In the genomic region with DNA sequence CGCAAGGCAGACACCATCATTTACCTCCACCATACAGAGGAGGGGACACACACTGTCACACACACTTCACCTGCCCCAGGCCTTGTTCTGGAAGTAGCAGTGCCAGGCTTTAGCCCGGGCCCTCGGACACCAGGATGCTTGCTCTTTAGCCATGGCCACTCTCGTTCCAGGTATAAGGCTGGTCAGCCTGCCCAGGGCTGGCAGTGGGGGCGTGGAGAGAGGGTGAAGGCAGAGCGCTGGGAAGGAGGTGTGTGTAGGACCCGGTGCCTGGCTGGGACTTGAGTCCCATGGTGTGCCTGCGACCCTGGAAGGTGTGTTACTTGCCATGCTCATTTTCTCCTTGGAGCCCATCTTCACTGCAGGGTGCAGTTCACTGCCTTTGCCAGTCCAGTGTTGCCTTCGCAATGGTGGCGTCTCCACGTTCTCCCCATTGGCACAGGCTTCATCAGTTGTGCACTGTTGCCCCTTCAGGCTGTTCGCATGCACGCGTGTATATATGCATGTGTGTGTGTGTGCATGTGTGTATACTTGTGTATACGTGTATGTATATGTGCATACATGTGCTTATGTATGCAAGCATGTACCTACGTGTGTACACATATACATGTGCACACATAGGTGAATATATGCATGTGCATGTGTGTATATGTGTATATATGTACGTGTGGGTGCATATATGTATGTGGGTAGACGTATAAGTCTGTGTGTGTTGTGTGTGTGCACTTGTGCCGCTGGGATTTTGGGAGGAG, we compare ENCODE assay signal across 26 cellular contexts.
DNase-seq lines count a peak whose midpoint lies in the region; ATAC-seq, FAIRE-seq and TF ChIP-seq lines count a peak whose summit lies in the region.
"Had no signal": no experiment of that assay in that cellular context is flagged by ENCODE, and none has a peak within 500 bp of the region (broad histone marks: within the 10 kb centered on the region; RNA-seq: fewer than 3 reads in every experiment).

No MANE protein-coding gene starts in this region.

- H3K27me3 ChIP-seq in H1 (replicated peaks in 1 of 4; ENCODE audit: control insufficient read depth in 3 of 4, extremely low read depth in 1 of 4, insufficient read depth in 3 of 4, low read length in 3 of 4) (no peaks in the 10 kb centered on the region), neuronal stem cell (ENCODE audit: control insufficient read depth in 3 of 3, insufficient read depth in 3 of 3, low read depth in 1 of 3, low read length in 3 of 3) (no peaks in the 10 kb centered on the region)
- H3K27me3 ChIP-seq: ovary, tibial artery had no signal

- H3K4me2 ChIP-seq in H1 (ENCODE audit: insufficient read depth in 1 of 2, low read depth in 2 of 2, low read length in 2 of 2) (no peak overlapping the region), neuronal stem cell (ENCODE audit: insufficient read depth, low read length, poor library complexity, severe bottlenecking) (no peak overlapping the region)
- H3K4me2 ChIP-seq: smooth muscle cell had no signal

- H3K4me3 Mint-ChIP-seq in activated CD8-positive, alpha-beta memory T cell treated with anti-CD3 and anti-CD28 coated beads, Interleukin-2, amount 10 ng/mL, durations not matched to agents 7 days and 5 days, result no peak overlapping the region
- H3K4me3 Mint-ChIP-seq: activated T-cell treated with anti-CD3 and anti-CD28 coated beads, Interleukin-2, amount 50 U/mL, for 4 hours; CD4-positive, CD25-positive, alpha-beta regulatory T cell; effector memory CD8-positive, alpha-beta T cell; natural killer cell; T-helper 2 cell treated with Interferon-gamma antibody and Interleukin-4, amounts not matched to agents 5 μg/mL and 100 μg/mL, for 36 hours had no signal

- H4K91ac ChIP-seq in H1 (replicated peaks; ENCODE audit: insufficient read length, low read length) (no peak overlapping the region), neuronal stem cell (ENCODE audit: low read depth, low read length, poor library complexity) (no peak overlapping the region)

- H3K23me2 ChIP-seq in H1 (ENCODE audit: low read depth, low read length), result no peaks in the 10 kb centered on the region

- TF ChIP-seq RAD21 in H1 (IDR thresholded peaks at IDR 0.05 in 1 of 2, conservative IDR thresholded peaks at IDR 0.05 in 1 of 2; ENCODE audit: low read depth in 2 of 2, low read length in 2 of 2), result no peak

- no peak overlapping the region for H3K27ac Mint-ChIP-seq in activated CD8-positive, alpha-beta memory T cell treated with anti-CD3 and anti-CD28 coated beads, Interleukin-2, amount 10 ng/mL, durations not matched to agents 7 days and 5 days
- H3K27ac Mint-ChIP-seq: T-helper 2 cell treated with Interferon-gamma antibody and Interleukin-4, amounts not matched to agents 5 μg/mL and 100 μg/mL, for 36 hours had no signal

- no peaks in the 10 kb centered on the region for H3K36me3 Mint-ChIP-seq in activated CD8-positive, alpha-beta memory T cell treated with anti-CD3 and anti-CD28 coated beads, Interleukin-2, amount 10 ng/mL, durations not matched to agents 7 days and 5 days
- H3K36me3 Mint-ChIP-seq: natural killer cell had no signal

- H3K36me3 ChIP-seq in H1 (ENCODE audit: control insufficient read depth in 2 of 4, insufficient read depth in 4 of 4, low read length in 3 of 4) (no peaks in the 10 kb centered on the region), neuronal stem cell (replicated peaks in 1 of 2; ENCODE audit: control insufficient read depth in 2 of 2, insufficient read depth in 2 of 2, low read length in 2 of 2) (no peaks in the 10 kb centered on the region)
- H3K36me3 ChIP-seq: left ventricle myocardium inferior, ovary, tibial artery, WERI-Rb-1 had no signal

- no peak overlapping the region for H2AFZ ChIP-seq in H1 (ENCODE audit: low read length)
- H2AFZ ChIP-seq in neuronal stem cell (ENCODE audit: low read length), result no peak overlapping the region

- no peak overlapping the region for H3K4me3 ChIP-seq in H1 (ENCODE audit: extremely low read depth in 1 of 4, insufficient read depth in 2 of 4, low read depth in 3 of 4, low read length in 4 of 4)
- H3K4me3 ChIP-seq in neuronal stem cell (ENCODE audit: low read length in 2 of 2), result peak overlapping the region in 1 of 2 donors; percentile 38
- H3K4me3 ChIP-seq: left ventricle myocardium inferior, ovary, smooth muscle cell, tibial artery had no signal

- no peak overlapping the region for H2BK120ac ChIP-seq in H1 (replicated peaks; ENCODE audit: low read depth, low read length)
- no peak overlapping the region for H2BK120ac ChIP-seq in neuronal stem cell (ENCODE audit: low read depth, low read length)

- H3K4ac ChIP-seq in H1 (replicated peaks; ENCODE audit: insufficient read length, low read depth, low read length) (no peak overlapping the region), neuronal stem cell (ENCODE audit: low read length) (no peak overlapping the region)

- H2BK5ac ChIP-seq in H1 (ENCODE audit: low read depth, low read length), result peak overlapping the region; percentile 72; the same call in 1 of the 2 replicates
- no peak overlapping the region for H2BK5ac ChIP-seq in neuronal stem cell (ENCODE audit: low read length)

- no peak for TF ChIP-seq EP300 in H1 (IDR thresholded peaks at IDR 0.05; ENCODE audit: borderline replicate concordance in 1 of 2, low read depth in 2 of 2, low read length in 2 of 2)

- no peak overlapping the region for H2BK20ac ChIP-seq in H1 (ENCODE audit: low read length)

- no peaks in the 10 kb centered on the region for H3K79me2 ChIP-seq in H1 (ENCODE audit: control insufficient read depth in 1 of 2, insufficient read depth in 2 of 2, low read length in 2 of 2)

- 88% methylated on average over 19 of the region's 19 CpGs; no CpG with 5 or more reads in 1 of the 2 experiments for WGBS in H1 (ENCODE audit: extremely low coverage in 1 of 2, insufficient coverage in 1 of 2, insufficient read length in 1 of 2, insufficient replicate concordance in 2 of 2, low coverage in 1 of 2, low lambda C conversion rate in 2 of 2, missing lambda C conversion rate in 1 of 2), 2 experiments
- no CpG with 5 or more reads among the region's 19 CpGs for WGBS in neuronal stem cell (ENCODE audit: extremely low coverage in 2 of 2, insufficient read length in 2 of 2, insufficient replicate concordance in 1 of 2), 2 donors

- no peaks in the 10 kb centered on the region for H3K9me3 Mint-ChIP-seq in activated CD8-positive, alpha-beta memory T cell treated with anti-CD3 and anti-CD28 coated beads, Interleukin-2, amount 10 ng/mL, durations not matched to agents 7 days and 5 days (ENCODE audit: low read depth)
- H3K9me3 Mint-ChIP-seq: activated T-cell treated with anti-CD3 and anti-CD28 coated beads, Interleukin-2, amount 50 U/mL, for 4 hours; CD4-positive, CD25-positive, alpha-beta regulatory T cell; effector memory CD8-positive, alpha-beta T cell; natural killer cell; T-helper 2 cell treated with Interferon-gamma antibody and Interleukin-4, amounts not matched to agents 5 μg/mL and 100 μg/mL, for 36 hours had no signal

- no peaks in the 10 kb centered on the region for H4K20me1 ChIP-seq in H1 (replicated peaks in 1 of 2; ENCODE audit: control insufficient read depth in 1 of 2, insufficient read depth in 2 of 2, low read length in 2 of 2)

- H3K27ac ChIP-seq in H1 (ENCODE audit: low read depth, low read length) (no peak overlapping the region), neuronal stem cell (replicated peaks; ENCODE audit: low read length) (no peak overlapping the region)
- H3K27ac ChIP-seq: ovary, tibial artery, WERI-Rb-1 had no signal

- no peak for TF ChIP-seq CTCF in H1 (IDR thresholded peaks at IDR 0.05; ENCODE audit: control extremely low read depth in 1 of 3, insufficient read depth in 1 of 3, low read depth in 1 of 3, low read length in 3 of 3)

- no peak overlapping the region for H4K5ac ChIP-seq in H1 (ENCODE audit: insufficient read length, low read depth, low read length)

- H3K18ac ChIP-seq in H1 (ENCODE audit: extremely low read depth, low read length), result no peak overlapping the region
- H3K18ac ChIP-seq in neuronal stem cell (ENCODE audit: low read length), result peak overlapping the region; percentile 33

- FAIRE-seq in H1 (lab: Jason Lieb, UNC) (no peak), urothelium cell line (lab: Jason Lieb, UNC) (peak; percentile 95)
- FAIRE-seq: islet of Langerhans had no signal

- H3K14ac ChIP-seq in H1 (ENCODE audit: insufficient read length) (no peak overlapping the region), neuronal stem cell (ENCODE audit: low read length) (no peak overlapping the region)

- H3K56ac ChIP-seq in H1 (replicated peaks; ENCODE audit: insufficient read length, low read depth, low read length), result no peak overlapping the region

- peak; percentile 23 for DNase-seq in activated CD8-positive, alpha-beta memory T cell treated with anti-CD3 and anti-CD28 coated beads, Interleukin-2, amount 10 ng/mL, durations not matched to agents 7 days and 5 days
- no peak for DNase-seq in activated CD8-positive, alpha-beta memory T cell treated with anti-CD3 and anti-CD28 coated beads, Interleukin-2, amount 50 U/mL, for 48 hours
- DNase-seq in H1 (ENCODE audit: low read depth in 1 of 2, low spot score in 2 of 2) (peak in 1 of 2 experiments; percentile 35), neuronal stem cell (ENCODE audit: low spot score) (no peak), urothelium cell line (ENCODE audit: low spot score) (no peak), mucosa of gallbladder (ENCODE audit: low spot score) (no peak), DMS 273 (lab: John Stamatoyannopoulos, UW; ENCODE audit: unreplicated experiment) (no peak)
- no peak for DNase-seq in activated naive CD4-positive, alpha-beta T cell treated with Interleukin-2 at 50 U/mL for 16 hours
- DNase-seq: activated CD4-positive, alpha-beta T cell treated with anti-CD3 and anti-CD28 coated beads for 48 hours; activated naive CD4-positive, alpha-beta T cell; activated T-cell treated with anti-CD3 and anti-CD28 coated beads, Interleukin-2, amount 50 U/mL, for 4 hours; CD4-positive, CD25-positive, alpha-beta regulatory T cell; cortex of kidney; effector memory CD8-positive, alpha-beta T cell; natural killer cell; NCI-H1048; NCI-H1694 treated with DMSO at 0.1 percent for 48 hours; ovary; retina; stimulated activated CD8-positive, alpha-beta memory T cell treated with anti-CD3 and anti-CD28 coated beads, Interleukin-4, amount 100 ng/mL, for 48 hours; WERI-Rb-1 had no signal

- peaks cover 24% of the 10 kb centered on the region for H3K4me1 Mint-ChIP-seq in activated CD8-positive, alpha-beta memory T cell treated with anti-CD3 and anti-CD28 coated beads, Interleukin-2, amount 10 ng/mL, durations not matched to agents 7 days and 5 days

- no peaks in the 10 kb centered on the region for H3K79me1 ChIP-seq in H1 (ENCODE audit: low read depth, low read length)
- H3K79me1 ChIP-seq in neuronal stem cell (ENCODE audit: low read depth, low read length), result no peaks in the 10 kb centered on the region

- no peak for ATAC-seq in activated CD8-positive, alpha-beta memory T cell treated with anti-CD3 and anti-CD28 coated beads, Interleukin-2, amount 10 ng/mL, durations not matched to agents 7 days and 5 days
- ATAC-seq: activated T-cell treated with anti-CD3 and anti-CD28 coated beads, Interleukin-2, amount 50 U/mL, for 4 hours; effector memory CD8-positive, alpha-beta T cell; natural killer cell had no signal

- H2AK5ac ChIP-seq in H1 (ENCODE audit: low read depth, low read length), result no peak overlapping the region; the same call in 1 of the 2 replicates
- H2AK5ac ChIP-seq in neuronal stem cell (ENCODE audit: low read depth, low read length), result peak overlapping the region; percentile 52

- H3K9me3 ChIP-seq in H1 (ENCODE audit: insufficient read depth in 2 of 2, low read depth in 1 of 2, low read length in 1 of 2), result no peaks in the 10 kb centered on the region
- no peaks in the 10 kb centered on the region for H3K9me3 ChIP-seq in neuronal stem cell (replicated peaks in 1 of 2; ENCODE audit: control insufficient read depth in 2 of 2, insufficient read depth in 1 of 2, low read depth in 1 of 2, low read length in 2 of 2)
- H3K9me3 ChIP-seq: left ventricle myocardium inferior, ovary, tibial artery had no signal

- POLR2A ChIA-PET in H1 (lab: Charles Lee; ENCODE audit: partially characterized antibody), result no interaction called here

- H4K8ac ChIP-seq in H1 (ENCODE audit: extremely low read depth, insufficient read depth, low read length) (no peak overlapping the region; the same call in 1 of the 2 replicates), neuronal stem cell (ENCODE audit: low read depth, low read length) (no peak overlapping the region)

- H2BK15ac ChIP-seq in H1 (ENCODE audit: low read length) (no peak overlapping the region), neuronal stem cell (ENCODE audit: low read length) (peak overlapping the region; percentile 10)

- H3K9ac ChIP-seq in H1 (replicated peaks in 1 of 4; ENCODE audit: extremely low read depth in 1 of 4, low read depth in 3 of 4, low read length in 3 of 4) (0 out of 7 replicates have a peak overlapping the region, but pooled peaks of 1 of the 4 experiments have one; percentile 13), neuronal stem cell (ENCODE audit: low read depth, low read length, poor library complexity) (peak overlapping the region; percentile 68)

- CTCF ChIA-PET in activated CD8-positive, alpha-beta memory T cell treated with anti-CD3 and anti-CD28 coated beads, Interleukin-2, amount 10 ng/mL, durations not matched to agents 7 days and 5 days (lab: Charles Lee), result interaction anchor here (1.2 kb wide), 1 partner anchor 17 kb away, joined by 3 read pairs; no protein-coding TSS in a partner anchor
- CTCF ChIA-PET in H1 (lab: Charles Lee; ENCODE audit: partially characterized antibody), result interaction anchor here (1.0 to 1.3 kb wide), 2 partner anchors 9 to 207 kb away, joined by 4 to 7 read pairs; no protein-coding TSS in a partner anchor

- no peaks in the 10 kb centered on the region for H3K27me3 Mint-ChIP-seq in activated CD8-positive, alpha-beta memory T cell treated with anti-CD3 and anti-CD28 coated beads, Interleukin-2, amount 10 ng/mL, durations not matched to agents 7 days and 5 days
- H3K27me3 Mint-ChIP-seq: CD4-positive, CD25-positive, alpha-beta regulatory T cell; effector memory CD8-positive, alpha-beta T cell had no signal

- H3K4me1 ChIP-seq in H1 (replicated peaks in 1 of 4; ENCODE audit: control insufficient read depth in 3 of 4, insufficient read depth in 4 of 4, low read length in 3 of 4) (peaks cover 0 to 3% (median 0%) of the 10 kb centered on the region in 4 experiments; a peak in 2 of 7 replicates), neuronal stem cell (ENCODE audit: control insufficient read depth in 2 of 2, insufficient read depth in 1 of 2, low read depth in 1 of 2, low read length in 2 of 2) (peaks cover 7 to 11% of the 10 kb centered on the region in 2 donors)

- no peak overlapping the region for H2BK12ac ChIP-seq in H1 (ENCODE audit: low read depth, low read length)
- no peak overlapping the region for H2BK12ac ChIP-seq in neuronal stem cell (ENCODE audit: low read length)

- no peak for TF ChIP-seq POLR2A in H1 (IDR thresholded peaks at IDR 0.05; ENCODE audit: control extremely low read depth in 1 of 2, low read depth in 2 of 2, low read length in 2 of 2)

- H3K23ac ChIP-seq in H1 (ENCODE audit: insufficient read length) (no peak overlapping the region), neuronal stem cell (ENCODE audit: low read depth, low read length, poor library complexity) (peak overlapping the region; percentile 69)
